2 cellular contexts compared by ENCODE assay signal in the genomic region with DNA sequence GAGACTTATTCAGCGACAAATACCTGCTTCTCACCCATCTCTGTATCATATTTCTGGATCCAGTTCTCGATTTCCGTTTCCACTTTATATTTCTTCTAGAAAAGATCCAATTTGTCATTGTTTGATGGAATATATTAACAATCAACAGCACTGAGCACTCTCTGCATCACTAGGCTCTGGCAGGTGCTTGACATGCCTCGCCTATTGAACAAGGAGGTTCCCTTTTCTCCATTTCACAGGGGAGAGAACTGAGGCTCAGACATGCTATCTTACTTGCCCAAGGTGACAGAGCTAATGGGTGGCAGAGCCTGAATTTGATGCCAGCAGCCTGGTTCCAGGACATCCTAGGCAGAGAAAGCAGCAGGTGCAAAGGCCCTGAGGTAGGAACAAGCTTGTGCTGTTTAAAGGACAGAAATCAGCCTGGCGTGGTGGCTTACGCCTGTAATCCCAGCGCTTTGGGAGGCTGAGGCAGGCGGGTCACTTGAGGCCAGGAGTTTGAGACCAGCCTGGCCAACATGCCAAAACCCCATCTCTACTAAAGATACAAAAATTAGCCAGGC.
TF ChIP-seq lines count a peak whose summit lies in the region.

No MANE protein-coding gene starts in this region.

TF ChIP-seq in HepG2, 621 proteins besides CTCF, POLR2A, EP300 and RAD21:
- peak; percentile 43; the same call in 1 of the 2 replicates for TF ChIP-seq ZMYM3 (CRISPR knock-in tag; IDR thresholded peaks at IDR 0.05)
- no peak for TF ChIP-seq SYNCRIP (IDR thresholded peaks at IDR 0.05; ENCODE audit: insufficient read depth, low read depth, low read length)

TF ChIP-seq in WTC11, 78 proteins besides CTCF, POLR2A, EP300 and RAD21:
- TF ChIP-seq GTF2I (CRISPR knock-in tag; conservative IDR thresholded peaks at IDR 0.05), result 0 out of 2 replicates have a peak, but pooled peaks have one; percentile 30
- TF ChIP-seq JUN (CRISPR knock-in tag; IDR thresholded peaks at IDR 0.05), result no peak
- no peak for TF ChIP-seq NR2C2 (CRISPR knock-in tag; IDR thresholded peaks at IDR 0.05)
- no peak for TF ChIP-seq SOX15 (CRISPR knock-in tag; IDR thresholded peaks at IDR 0.05)
